ENCODE assay signal across 2 cellular contexts in the genomic region with DNA sequence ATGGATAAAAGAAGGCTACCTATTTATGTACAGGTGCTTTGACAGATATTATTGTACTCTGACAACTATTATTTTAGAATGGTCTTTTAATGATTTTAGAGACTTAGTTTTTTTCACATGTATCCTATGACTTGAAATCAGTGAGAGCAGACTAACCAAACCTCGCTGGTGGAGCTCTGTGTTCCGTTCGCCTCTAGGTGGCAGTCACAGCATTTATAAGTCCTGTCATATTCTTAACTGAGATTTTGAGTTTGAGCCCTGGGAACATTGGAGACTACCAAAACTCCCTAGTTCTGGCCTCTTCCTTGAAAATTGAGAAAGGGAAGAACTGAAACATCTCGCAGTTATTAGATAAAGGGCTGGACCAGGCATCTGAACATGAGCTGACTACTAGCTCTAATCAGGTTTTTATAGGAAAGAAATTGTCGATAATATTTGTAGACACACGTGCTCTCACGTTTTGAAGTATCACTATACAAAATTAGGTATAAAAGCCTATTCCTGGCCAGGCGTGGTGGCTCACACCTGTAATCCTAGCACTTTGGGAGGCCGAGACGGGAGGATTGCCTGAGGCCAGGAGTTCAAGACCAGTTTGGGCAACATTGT.
TF ChIP-seq lines count a peak whose summit lies in the region.

No MANE protein-coding gene starts in this region.

TF ChIP-seq in HCT116, 20 proteins besides CTCF, POLR2A, EP300 and RAD21:
- TF ChIP-seq, protein P1, sequence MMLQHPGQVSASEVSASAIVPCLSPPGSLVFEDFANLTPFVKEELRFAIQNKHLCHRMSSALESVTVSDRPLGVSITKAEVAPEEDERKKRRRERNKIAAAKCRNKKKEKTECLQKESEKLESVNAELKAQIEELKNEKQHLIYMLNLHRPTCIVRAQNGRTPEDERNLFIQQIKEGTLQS (IDR thresholded peaks at IDR 0.05) = no peak
- TF ChIP-seq EZH2 (IDR thresholded peaks at IDR 0.05) (no peak), SRF (IDR thresholded peaks at IDR 0.05; ENCODE audit: low read depth) (no peak), SIN3A (IDR thresholded peaks at IDR 0.05; ENCODE audit: low read depth) (no peak), ELF1 (IDR thresholded peaks at IDR 0.05; ENCODE audit: borderline replicate concordance, low read depth) (no peak), EGR1 (IDR thresholded peaks at IDR 0.05; ENCODE audit: low read depth) (no peak), ZFX (IDR thresholded peaks at IDR 0.05) (no peak), ZNF274 (IDR thresholded peaks at IDR 0.05; ENCODE audit: low read depth, low read length) (no peak), JUND (IDR thresholded peaks at IDR 0.05) (no peak), FOSL1 (IDR thresholded peaks at IDR 0.05; ENCODE audit: low read depth) (no peak)
- TF ChIP-seq, protein P2, sequence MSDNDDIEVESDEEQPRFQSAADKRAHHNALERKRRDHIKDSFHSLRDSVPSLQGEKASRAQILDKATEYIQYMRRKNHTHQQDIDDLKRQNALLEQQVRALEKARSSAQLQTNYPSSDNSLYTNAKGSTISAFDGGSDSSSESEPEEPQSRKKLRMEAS (IDR thresholded peaks at IDR 0.05) = no peak
- TF ChIP-seq, protein P3, sequence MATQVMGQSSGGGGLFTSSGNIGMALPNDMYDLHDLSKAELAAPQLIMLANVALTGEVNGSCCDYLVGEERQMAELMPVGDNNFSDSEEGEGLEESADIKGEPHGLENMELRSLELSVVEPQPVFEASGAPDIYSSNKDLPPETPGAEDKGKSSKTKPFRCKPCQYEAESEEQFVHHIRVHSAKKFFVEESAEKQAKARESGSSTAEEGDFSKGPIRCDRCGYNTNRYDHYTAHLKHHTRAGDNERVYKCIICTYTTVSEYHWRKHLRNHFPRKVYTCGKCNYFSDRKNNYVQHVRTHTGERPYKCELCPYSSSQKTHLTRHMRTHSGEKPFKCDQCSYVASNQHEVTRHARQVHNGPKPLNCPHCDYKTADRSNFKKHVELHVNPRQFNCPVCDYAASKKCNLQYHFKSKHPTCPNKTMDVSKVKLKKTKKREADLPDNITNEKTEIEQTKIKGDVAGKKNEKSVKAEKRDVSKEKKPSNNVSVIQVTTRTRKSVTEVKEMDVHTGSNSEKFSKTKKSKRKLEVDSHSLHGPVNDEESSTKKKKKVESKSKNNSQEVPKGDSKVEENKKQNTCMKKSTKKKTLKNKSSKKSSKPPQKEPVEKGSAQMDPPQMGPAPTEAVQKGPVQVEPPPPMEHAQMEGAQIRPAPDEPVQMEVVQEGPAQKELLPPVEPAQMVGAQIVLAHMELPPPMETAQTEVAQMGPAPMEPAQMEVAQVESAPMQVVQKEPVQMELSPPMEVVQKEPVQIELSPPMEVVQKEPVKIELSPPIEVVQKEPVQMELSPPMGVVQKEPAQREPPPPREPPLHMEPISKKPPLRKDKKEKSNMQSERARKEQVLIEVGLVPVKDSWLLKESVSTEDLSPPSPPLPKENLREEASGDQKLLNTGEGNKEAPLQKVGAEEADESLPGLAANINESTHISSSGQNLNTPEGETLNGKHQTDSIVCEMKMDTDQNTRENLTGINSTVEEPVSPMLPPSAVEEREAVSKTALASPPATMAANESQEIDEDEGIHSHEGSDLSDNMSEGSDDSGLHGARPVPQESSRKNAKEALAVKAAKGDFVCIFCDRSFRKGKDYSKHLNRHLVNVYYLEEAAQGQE (IDR thresholded peaks at IDR 0.05; ENCODE audit: low read depth) = no peak
- TF ChIP-seq, protein P4, sequence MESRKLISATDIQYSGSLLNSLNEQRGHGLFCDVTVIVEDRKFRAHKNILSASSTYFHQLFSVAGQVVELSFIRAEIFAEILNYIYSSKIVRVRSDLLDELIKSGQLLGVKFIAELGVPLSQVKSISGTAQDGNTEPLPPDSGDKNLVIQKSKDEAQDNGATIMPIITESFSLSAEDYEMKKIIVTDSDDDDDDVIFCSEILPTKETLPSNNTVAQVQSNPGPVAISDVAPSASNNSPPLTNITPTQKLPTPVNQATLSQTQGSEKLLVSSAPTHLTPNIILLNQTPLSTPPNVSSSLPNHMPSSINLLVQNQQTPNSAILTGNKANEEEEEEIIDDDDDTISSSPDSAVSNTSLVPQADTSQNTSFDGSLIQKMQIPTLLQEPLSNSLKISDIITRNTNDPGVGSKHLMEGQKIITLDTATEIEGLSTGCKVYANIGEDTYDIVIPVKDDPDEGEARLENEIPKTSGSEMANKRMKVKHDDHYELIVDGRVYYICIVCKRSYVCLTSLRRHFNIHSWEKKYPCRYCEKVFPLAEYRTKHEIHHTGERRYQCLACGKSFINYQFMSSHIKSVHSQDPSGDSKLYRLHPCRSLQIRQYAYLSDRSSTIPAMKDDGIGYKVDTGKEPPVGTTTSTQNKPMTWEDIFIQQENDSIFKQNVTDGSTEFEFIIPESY (IDR thresholded peaks at IDR 0.05; ENCODE audit: extremely low read depth, insufficient replicate concordance, low read length) = no peak

TF ChIP-seq in HepG2, 621 proteins besides CTCF, POLR2A, EP300 and RAD21:
- TF ChIP-seq ZNF234 (CRISPR knock-in tag; conservative IDR thresholded peaks at IDR 0.05) = no peak
- no peak for TF ChIP-seq ZNF343 (CRISPR knock-in tag; IDR thresholded peaks at IDR 0.05)
- TF ChIP-seq, protein P5, sequence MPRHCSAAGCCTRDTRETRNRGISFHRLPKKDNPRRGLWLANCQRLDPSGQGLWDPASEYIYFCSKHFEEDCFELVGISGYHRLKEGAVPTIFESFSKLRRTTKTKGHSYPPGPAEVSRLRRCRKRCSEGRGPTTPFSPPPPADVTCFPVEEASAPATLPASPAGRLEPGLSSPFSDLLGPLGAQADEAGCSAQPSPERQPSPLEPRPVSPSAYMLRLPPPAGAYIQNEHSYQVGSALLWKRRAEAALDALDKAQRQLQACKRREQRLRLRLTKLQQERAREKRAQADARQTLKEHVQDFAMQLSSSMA (CRISPR knock-in tag; IDR thresholded peaks at IDR 0.05) = no peak
- peak; percentile 77 for TF ChIP-seq STAG1 (CRISPR knock-in tag; IDR thresholded peaks at IDR 0.05)
- TF ChIP-seq ZNF841 (CRISPR knock-in tag; IDR thresholded peaks at IDR 0.05; ENCODE audit: borderline replicate concordance) = no peak
- peak; percentile 60 for TF ChIP-seq SMC3 (IDR thresholded peaks at IDR 0.05; ENCODE audit: low read length)
- TF ChIP-seq MATR3 (CRISPR knock-in tag; IDR thresholded peaks at IDR 0.05) = no peak
